Comparison of ENCODE assay signal across 27 cellular contexts in the genomic region with DNA sequence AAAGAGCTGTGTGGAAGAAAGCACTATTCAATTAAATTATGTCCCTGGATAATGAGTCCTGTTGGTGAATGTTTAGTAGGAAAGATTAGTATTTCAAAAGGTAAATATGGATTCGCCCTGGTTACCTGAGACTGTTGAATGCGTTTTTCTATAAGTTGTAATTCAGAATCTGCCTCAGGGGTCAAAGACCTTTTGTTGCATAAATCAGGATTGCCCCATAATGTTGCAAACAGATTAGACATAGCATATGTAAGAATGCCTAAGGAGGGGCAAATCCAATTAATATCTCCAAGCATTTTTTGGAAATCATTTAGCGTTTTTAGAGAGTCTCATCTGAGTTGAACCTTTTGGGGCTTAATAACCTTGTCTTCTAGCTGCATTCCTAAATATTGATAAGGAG.
"Had no signal": no experiment of that assay in that cellular context is flagged by ENCODE, and none has a peak within 500 bp of the region (broad histone marks: within the 10 kb centered on the region; RNA-seq: fewer than 3 reads in every experiment).

No MANE protein-coding gene starts in this region.

- H3K9me3 Mint-ChIP-seq: immature natural killer cell; memory B cell; naive thymus-derived CD4-positive, alpha-beta T cell; nephron; stimulated activated memory B cell treated with anti-CD40 and anti-IgM and Interleukin-4, amounts not matched to agents 10 μg/mL and 1 μg/mL and 100 μg/mL, for 72 hours had no signal

- ATAC-seq: esophagus mucosa; left ventricle myocardium superior; lower lobe of right lung; naive thymus-derived CD4-positive, alpha-beta T cell; stimulated activated memory B cell treated with anti-CD40 and anti-IgM and Interleukin-4, amounts not matched to agents 10 μg/mL and 1 μg/mL and 100 μg/mL, for 72 hours; stimulated activated naive CD8-positive, alpha-beta T cell treated with anti-CD3 and anti-CD28 coated beads, Interleukin-15, Interleukin-2, amounts not matched to agents 100 U/mL and 50 U/mL, for 24 hours had no signal

- H3K4me3 ChIP-seq: dorsolateral prefrontal cortex, lower lobe of right lung, neural progenitor cell, right atrium auricular region, sigmoid colon, spleen, testis, tibial artery, upper lobe of left lung had no signal

- H3K79me2 ChIP-seq: parathyroid adenoma had no signal

- H3K4me3 Mint-ChIP-seq: immature natural killer cell; memory B cell; naive thymus-derived CD4-positive, alpha-beta T cell; nephron; neural progenitor cell; stimulated activated memory B cell treated with anti-CD40 and anti-IgM and Interleukin-4, amounts not matched to agents 10 μg/mL and 1 μg/mL and 100 μg/mL, for 72 hours had no signal

- H3K9me3 ChIP-seq: lower lobe of right lung, right atrium auricular region, sigmoid colon, spleen, testis, tibial artery, upper lobe of left lung had no signal

- H3K4me1 ChIP-seq: lower lobe of right lung, parathyroid adenoma, testis had no signal

- H3K4me2 ChIP-seq: neural progenitor cell had no signal

- H3K27ac ChIP-seq: dorsolateral prefrontal cortex, epithelial cell of prostate, lower lobe of right lung, neural progenitor cell, parathyroid adenoma, right atrium auricular region, sigmoid colon, spleen, testis, tibial artery, upper lobe of left lung had no signal

- H3K9ac ChIP-seq: neural progenitor cell, parathyroid adenoma had no signal

- H3K36me3 Mint-ChIP-seq: immature natural killer cell; memory B cell; naive thymus-derived CD4-positive, alpha-beta T cell; stimulated activated memory B cell treated with anti-CD40 and anti-IgM and Interleukin-4, amounts not matched to agents 10 μg/mL and 1 μg/mL and 100 μg/mL, for 72 hours had no signal

- H2AFZ ChIP-seq: neural progenitor cell, parathyroid adenoma had no signal

- DNase-seq: dorsolateral prefrontal cortex; effector CD4-positive, alpha-beta T cell; foreskin melanocyte; hypothalamus; immature natural killer cell; kidney glomerular epithelial cell; left ventricle myocardium superior; lower lobe of right lung; midbrain; naive thymus-derived CD4-positive, alpha-beta T cell; sigmoid colon; spleen; stimulated activated CD4-positive, alpha-beta T cell treated with anti-CD3 and anti-CD28 coated beads, Interleukin-4, amount 100 ng/mL, for 4 hours; stimulated activated naive CD8-positive, alpha-beta T cell treated with anti-CD3 and anti-CD28 coated beads, Interleukin-15, Interleukin-2, amounts not matched to agents 100 U/mL and 50 U/mL, for 24 hours; substantia nigra; testis; tibial artery; upper lobe of left lung had no signal

- H3K27ac Mint-ChIP-seq: immature natural killer cell; memory B cell; naive thymus-derived CD4-positive, alpha-beta T cell; nephron; neural progenitor cell; progenitor cell of endocrine pancreas; stimulated activated memory B cell treated with anti-CD40 and anti-IgM and Interleukin-4, amounts not matched to agents 10 μg/mL and 1 μg/mL and 100 μg/mL, for 72 hours had no signal

- H3K27me3 ChIP-seq: neural progenitor cell, right atrium auricular region, sigmoid colon, spleen, testis, tibial artery, upper lobe of left lung had no signal

- H3K36me3 ChIP-seq: lower lobe of right lung, neural progenitor cell, right atrium auricular region, sigmoid colon, spleen, tibial artery, upper lobe of left lung had no signal
